ENCODE assay signal across 9 cellular contexts in genomic region chr19:3056454-3057016, GRCh38. TPM values are rescaled to one million over a fixed set of nuclear protein-coding genes. Genes with fewer than 3 reads are reported as not detected.
DNase-seq lines count a peak whose midpoint lies in the region; ATAC-seq and TF ChIP-seq lines count a peak whose summit lies in the region.
"Had no signal": no experiment of that assay in that cellular context is flagged by ENCODE, and none has a peak within 500 bp of the region (broad histone marks: within the 10 kb centered on the region; RNA-seq: fewer than 3 reads in every experiment).

No MANE protein-coding gene starts in this region.

- intact Hi-C loops in gastrocnemius medialis (cut with DNase I; ENCODE audit: low total_unique reads) (no loop called here), right lobe of liver (cut with DNase I) (no loop called here)

- no peaks in the 10 kb centered on the region for H3K9me3 Mint-ChIP-seq in glutamatergic neuron (ENCODE audit: unreplicated experiment)

- peak overlapping the region; percentile 46 for H3K4me3 Mint-ChIP-seq in glutamatergic neuron (ENCODE audit: unreplicated experiment)

- H3K4me3 ChIP-seq in NT2/D1 (ENCODE audit: insufficient read length, low read depth) (no peak overlapping the region), gastrocnemius medialis (no peak overlapping the region), right lobe of liver (no peak overlapping the region)

- H3K36me3 ChIP-seq in NT2/D1 (ENCODE audit: insufficient read depth, insufficient read length, low read length) (peaks cover 19% of the 10 kb centered on the region), gastrocnemius medialis (peaks cover 3 to 56% of the 10 kb centered on the region in 2 donors), right lobe of liver (peaks cover 0 to 32% (median 12%) of the 10 kb centered on the region in 4 donors)

- H3K9me3 ChIP-seq in NT2/D1 (ENCODE audit: insufficient read depth, low read length), result no peaks in the 10 kb centered on the region
- H3K9me3 ChIP-seq in gastrocnemius medialis, result no peaks in the 10 kb centered on the region
- no peaks in the 10 kb centered on the region for H3K9me3 ChIP-seq in right lobe of liver

- TF ChIP-seq CTCF in glutamatergic neuron (IDR thresholded peaks at IDR 0.05; ENCODE audit: partially characterized antibody, unreplicated experiment) (no peak), gastrocnemius medialis (IDR thresholded peaks at IDR 0.05 in 4 of 5, conservative IDR thresholded peaks at IDR 0.05 in 1 of 5) (no peak), right lobe of liver (IDR thresholded peaks at IDR 0.05) (no peak)

- H3K27ac Mint-ChIP-seq in glutamatergic neuron (ENCODE audit: unreplicated experiment), result no peak overlapping the region

- peaks cover 9% of the 10 kb centered on the region for H3K4me1 Mint-ChIP-seq in glutamatergic neuron (ENCODE audit: low read depth, unreplicated experiment)

- H3K27ac ChIP-seq in gastrocnemius medialis, result peak overlapping the region; percentile 78 to 99 (median 82)
- H3K27ac ChIP-seq in right lobe of liver, result peak overlapping the region in 1 of 3 donors; percentile 26

- 71% methylated on average over 9 of the region's 10 CpGs for WGBS in right lobe of liver (ENCODE audit: insufficient coverage, low coverage, low lambda C conversion rate, missing lambda C conversion rate)

- H3K4me1 ChIP-seq in NT2/D1 (ENCODE audit: insufficient read depth, insufficient read length) (peaks cover 36% of the 10 kb centered on the region), gastrocnemius medialis (peaks cover 61% of the 10 kb centered on the region in 2 donors), right lobe of liver (peaks cover 0 to 16% (median 7%) of the 10 kb centered on the region in 4 donors)

- ATAC-seq in gastrocnemius medialis (no peak), right lobe of liver (no peak)

- peaks cover 4% of the 10 kb centered on the region for H3K36me3 Mint-ChIP-seq in glutamatergic neuron (ENCODE audit: unreplicated experiment)

- TF ChIP-seq POLR2A in gastrocnemius medialis (IDR thresholded peaks at IDR 0.05) (no peak), right lobe of liver (IDR thresholded peaks at IDR 0.05) (no peak)

- peak overlapping the region; percentile 61 for H3K9ac ChIP-seq in NT2/D1 (ENCODE audit: insufficient read length, low read depth)

- peaks cover 79% of the 10 kb centered on the region for H3K27me3 ChIP-seq in NT2/D1 (ENCODE audit: insufficient read depth, insufficient read length)
- H3K27me3 ChIP-seq in gastrocnemius medialis, result no peaks in the 10 kb centered on the region
- no peaks in the 10 kb centered on the region for H3K27me3 ChIP-seq in right lobe of liver

- H3K27me3 Mint-ChIP-seq in glutamatergic neuron (ENCODE audit: unreplicated experiment), result peaks cover 14% of the 10 kb centered on the region

- in situ Hi-C loops in gastrocnemius medialis (cut with MboI; ENCODE audit: low sequenced_read_pairs in 4 of 4), result loop anchor here in 1 of 4 donors (25.0 kb wide), 1 partner anchor 94 kb away; no protein-coding TSS in a partner anchor

- peak; percentile 66 for DNase-seq in DMS 273 (lab: John Stamatoyannopoulos, UW; ENCODE audit: unreplicated experiment)
- DNase-seq in DMS 273 treated with DMSO at 0.1 percent for 48 hours (lab: John Stamatoyannopoulos, UW), result no peak
- no peak for DNase-seq in NT2/D1 (ENCODE audit: low read depth, low spot score)
- no peak for DNase-seq in glutamatergic neuron
- no peak for DNase-seq in gastrocnemius medialis
- DNase-seq in right lobe of liver, result no peak
- DNase-seq in hippocampal formation (lab: John Stamatoyannopoulos, UW), result no peak
- DNase-seq in NCI-H146 (lab: John Stamatoyannopoulos, UW), result no peak
- DNase-seq: 8988T had no signal

RNA-seq across cellular contexts. Expression of gene TLE5, which starts 5.8 kb away (rescaled TPM):
- total RNA-seq in glutamatergic neuron (ENCODE audit: unreplicated experiment) (258 TPM), gastrocnemius medialis (100 to 1,000 TPM; 437 to 686 (median 474) TPM), right lobe of liver (100 to 1,000 TPM; 119 to 198 (median 152) TPM)

RNA-seq across cellular contexts. Expression of gene TLE2, which starts 27.5 kb away (rescaled TPM):
- not detected for total RNA-seq in glutamatergic neuron (ENCODE audit: unreplicated experiment)
- 10 to 100 TPM; 26.1 to 48.5 (median 45.2) TPM for total RNA-seq in gastrocnemius medialis
- 10 to 100 TPM in 2 of 6 experiments, 1 to 10 TPM in 4; 6.1 to 20.6 (median 9.3) TPM for total RNA-seq in right lobe of liver

RNA-seq across cellular contexts. Expression of gene GNA11, which starts 37.6 kb away (rescaled TPM):
- total RNA-seq in glutamatergic neuron (ENCODE audit: unreplicated experiment) (32.4 TPM), gastrocnemius medialis (10 to 100 TPM; 38.3 to 72.5 (median 68.5) TPM), right lobe of liver (10 to 100 TPM; 19.5 to 28.0 (median 22.4) TPM)
